In genomic region chr19:38543807-38544568, GRCh38 we compare ENCODE assay signal across 8 cellular contexts.
DNase-seq lines count a peak whose midpoint lies in the region; ATAC-seq, FAIRE-seq and TF ChIP-seq lines count a peak whose summit lies in the region.

No MANE protein-coding gene starts in this region.

- peak overlapping the region; percentile 69 for H3K4me3 ChIP-seq in BE2C (ENCODE audit: low read depth, low read length)

- H3K36me3 ChIP-seq in BE2C, result no peaks in the 10 kb centered on the region

- H3K27ac ChIP-seq in epithelial cell of prostate, result peak overlapping the region; percentile 56

- no peak for ATAC-seq in HG03460 (IDR thresholded peaks at IDR 0.05; ENCODE audit: unreplicated experiment)
- no peak for ATAC-seq in GM21360 (IDR thresholded peaks at IDR 0.05; ENCODE audit: unreplicated experiment)

- TF ChIP-seq CTCF in BE2C (IDR thresholded peaks at IDR 0.05; ENCODE audit: low read depth, low read length) (peak; percentile 68), GM13977 (IDR thresholded peaks at IDR 0.05; ENCODE audit: extremely low read depth, insufficient read depth, missing control alignments) (no peak)

- H3K4me1 ChIP-seq in BE2C, result peaks cover 9% of the 10 kb centered on the region

- in situ Hi-C loops in GM13977 (cut with MboI; ENCODE audit: low pct_unique_long_range_greater_than_20kb, low sequenced_read_pairs, unreplicated experiment), result no loop called here

- no peaks in the 10 kb centered on the region for H3K9me3 ChIP-seq in BE2C

- DNase-seq in BE2C, result peak; percentile 96
- DNase-seq in GM13977 (ENCODE audit: low spot score), result peak; percentile 82
- peak; percentile 57 for DNase-seq in NCI-H1048 (lab: John Stamatoyannopoulos, UW)
- peak; percentile 39 for DNase-seq in epithelial cell of prostate (ENCODE audit: low read depth, low spot score)
- peak; percentile 67 for DNase-seq in mucosa of gallbladder (ENCODE audit: low spot score)

- peak; percentile 91 for FAIRE-seq in TTC549 (lab: Jason Lieb, UNC)

- H3K27me3 ChIP-seq in BE2C, result no peaks in the 10 kb centered on the region

Comparison
In these comparisons a context has a peak if more than half of its experiments do, and no peak if none do; other contexts are left out.
1. DNase-seq: peak in every context shown above with its lines; median percentile 96 in BE2C; 82 in GM13977; 67 in mucosa of gallbladder; 57 in NCI-H1048; 39 in epithelial cell of prostate.